In genomic region chr9:133166392-133166791, GRCh38 we compare ENCODE assay signal across 24 cellular contexts. TPM values are rescaled to one million over a fixed set of nuclear protein-coding genes. Genes with fewer than 3 reads are reported as not detected.
"Had no signal": no experiment of that assay in that cellular context is flagged by ENCODE, and none has a peak within 500 bp of the region (broad histone marks: within the 10 kb centered on the region; RNA-seq: fewer than 3 reads in every experiment).

No MANE protein-coding gene starts in this region.

- H3K27me3 ChIP-seq: ovary, upper lobe of left lung had no signal

- H3K9me3 ChIP-seq: neutrophil, ovary, psoas muscle, thoracic aorta, upper lobe of left lung had no signal

- H3K36me3 Mint-ChIP-seq: activated CD4-positive, alpha-beta memory T cell treated with anti-CD3 and anti-CD28 coated beads for 36 hours; activated naive CD4-positive, alpha-beta T cell treated with anti-CD3 and anti-CD28 coated beads, Interleukin-2, amount 50 U/mL, for 72 hours; brain; memory B cell; natural killer cell treated with Interleukin-12 subunit alpha and Interleukin-12 subunit beta and Interleukin-15 and Interleukin-18, amount 100 ng/mL, for 72 hours had no signal

- H3K27ac Mint-ChIP-seq: activated CD4-positive, alpha-beta memory T cell treated with anti-CD3 and anti-CD28 coated beads for 36 hours; activated naive CD4-positive, alpha-beta T cell treated with anti-CD3 and anti-CD28 coated beads, Interleukin-2, amount 50 U/mL, for 72 hours; brain; effector memory CD8-positive, alpha-beta T cell; memory B cell; natural killer cell treated with Interleukin-12 subunit alpha and Interleukin-12 subunit beta and Interleukin-15 and Interleukin-18, amount 100 ng/mL, for 72 hours had no signal

- H3K27me3 Mint-ChIP-seq: activated CD4-positive, alpha-beta memory T cell treated with anti-CD3 and anti-CD28 coated beads for 36 hours had no signal

- H3K27ac ChIP-seq: neutrophil, ovary, psoas muscle, thoracic aorta, upper lobe of left lung had no signal

- ATAC-seq: activated naive CD4-positive, alpha-beta T cell treated with anti-CD3 and anti-CD28 coated beads, Interleukin-2, amount 50 U/mL, for 72 hours; effector memory CD8-positive, alpha-beta T cell; esophagus mucosa; left ventricle myocardium superior; natural killer cell treated with Interleukin-12 subunit alpha and Interleukin-12 subunit beta and Interleukin-15 and Interleukin-18, amount 100 ng/mL, for 72 hours; psoas muscle had no signal

- DNase-seq: activated CD4-positive, alpha-beta memory T cell treated with anti-CD3 and anti-CD28 coated beads for 36 hours; activated CD4-positive, alpha-beta T cell treated with anti-CD3 and anti-CD28 coated beads for 48 hours; activated T-cell treated with anti-CD3 and anti-CD28 coated beads for 4 hours; effector memory CD8-positive, alpha-beta T cell; foreskin melanocyte; hippocampal formation; stimulated activated CD4-positive, alpha-beta T cell treated with anti-CD3 and anti-CD28 coated beads, Interleukin-4, amount 100 ng/mL, for 1 hour; stimulated activated naive CD4-positive, alpha-beta T cell treated with Interleukin-2 at 50 U/mL for 16 hours; upper lobe of left lung had no signal

- H3K9me3 Mint-ChIP-seq: activated CD4-positive, alpha-beta memory T cell treated with anti-CD3 and anti-CD28 coated beads for 36 hours; activated naive CD4-positive, alpha-beta T cell treated with anti-CD3 and anti-CD28 coated beads, Interleukin-2, amount 50 U/mL, for 72 hours; brain; effector memory CD8-positive, alpha-beta T cell; memory B cell; natural killer cell treated with Interleukin-12 subunit alpha and Interleukin-12 subunit beta and Interleukin-15 and Interleukin-18, amount 100 ng/mL, for 72 hours had no signal

- H3K36me3 ChIP-seq: neutrophil, ovary, thoracic aorta, upper lobe of left lung had no signal

- H3K4me3 Mint-ChIP-seq: activated CD4-positive, alpha-beta memory T cell treated with anti-CD3 and anti-CD28 coated beads for 36 hours; brain; effector memory CD8-positive, alpha-beta T cell; memory B cell; natural killer cell treated with Interleukin-12 subunit alpha and Interleukin-12 subunit beta and Interleukin-15 and Interleukin-18, amount 100 ng/mL, for 72 hours had no signal

- H3K4me3 ChIP-seq: dorsolateral prefrontal cortex, ovary, psoas muscle, thoracic aorta, upper lobe of left lung had no signal

RNA-seq across cellular contexts. Expression of gene OBP2B, which starts 42.7 kb away (rescaled TPM):
- total RNA-seq: activated CD4-positive, alpha-beta memory T cell treated with anti-CD3 and anti-CD28 coated beads for 36 hours; activated naive CD4-positive, alpha-beta T cell treated with anti-CD3 and anti-CD28 coated beads, Interleukin-2, amount 50 U/mL, for 72 hours; aorta; cardiac septum; dorsolateral prefrontal cortex; endothelial cell of umbilical vein; esophagus mucosa; left ventricle myocardium superior; natural killer cell treated with Interleukin-12 subunit alpha and Interleukin-12 subunit beta and Interleukin-15 and Interleukin-18, amount 100 ng/mL, for 72 hours; psoas muscle; T-helper 2 cell treated with Interferon-gamma antibody and Interleukin-4, amounts not matched to agents 100 ng/mL and 5 ng/mL, for 36 hours; thoracic aorta; upper lobe of left lung had no signal
